ENCODE assay signal across 6 cellular contexts in genomic region chr16:67430504-67431076, GRCh38. TPM values are rescaled to one million over a fixed set of nuclear protein-coding genes. Genes with fewer than 3 reads are reported as not detected.
DNase-seq lines count a peak whose midpoint lies in the region; ATAC-seq and TF ChIP-seq lines count a peak whose summit lies in the region.

No MANE protein-coding gene starts in this region.

- intact Hi-C loops in MCF 10A (cut with micrococcal nuclease) = no loop called here

- no peaks in the 10 kb centered on the region for H3K9me3 Mint-ChIP-seq in MCF 10A (ENCODE audit: unreplicated experiment)
- H3K9me3 Mint-ChIP-seq in neural crest cell = no peaks in the 10 kb centered on the region

- POLR2A ChIA-PET in MCF 10A (lab: Yijun Ruan, JAX) = interaction anchor here (0.7 to 2.1 kb wide), 2 partner anchors 11 to 14 kb away, joined by 5 to 13 read pairs; partner anchors contain the start of gene ZDHHC1

- CTCF ChIA-PET in MCF 10A (lab: Yijun Ruan, JAX) = interaction anchor here (0.6 to 1.1 kb wide), 4 partner anchors 14 to 170 kb away, joined by 3 to 4 read pairs (median 3); partner anchors contain the start of gene ZDHHC1

- H3K27me3 Mint-ChIP-seq in MCF 10A (ENCODE audit: insufficient read depth, unreplicated experiment) = no peaks in the 10 kb centered on the region
- H3K27me3 Mint-ChIP-seq in neural crest cell (ENCODE audit: low read depth) = peaks cover 61% of the 10 kb centered on the region

- no peak for ATAC-seq in HG02759 (IDR thresholded peaks at IDR 0.05; ENCODE audit: unreplicated experiment)

- no peak overlapping the region for H3K27ac Mint-ChIP-seq in MCF 10A (ENCODE audit: low read depth, unreplicated experiment)
- H3K27ac Mint-ChIP-seq in neural crest cell (ENCODE audit: unreplicated experiment) = no peak overlapping the region

- DNase-seq in NCI-H345 (lab: John Stamatoyannopoulos, UW) (peak; percentile 32), NCI-H345 treated with DMSO at 0.1 percent for 48 hours (lab: John Stamatoyannopoulos, UW; ENCODE audit: unreplicated experiment) (no peak), MCF 10A (ENCODE audit: unreplicated experiment) (peak; percentile 23), neural crest cell (ENCODE audit: low read depth, low spot score) (no peak), AG20443 (ENCODE audit: low spot score) (no peak)

- H3K4me1 Mint-ChIP-seq in MCF 10A (ENCODE audit: insufficient read depth, unreplicated experiment) = peaks cover 14% of the 10 kb centered on the region
- peaks cover 18% of the 10 kb centered on the region for H3K4me1 Mint-ChIP-seq in neural crest cell

- TF ChIP-seq CTCF in MCF 10A (IDR thresholded peaks at IDR 0.05; ENCODE audit: unreplicated experiment) (no peak), neural crest cell (conservative IDR thresholded peaks at IDR 0.05) (no peak)

- no TSS peak for BruUV-seq in MCF 10A (replicated peaks; lab: Mats Ljungman, UMichigan)

- no peaks in the 10 kb centered on the region for H3K36me3 Mint-ChIP-seq in MCF 10A (ENCODE audit: insufficient read depth, unreplicated experiment)
- H3K36me3 Mint-ChIP-seq in neural crest cell (ENCODE audit: low read depth) = no peaks in the 10 kb centered on the region

- H3K4me3 Mint-ChIP-seq in MCF 10A (ENCODE audit: unreplicated experiment) (peak overlapping the region; percentile 71), neural crest cell (peak overlapping the region; percentile 80)

RNA-seq across cellular contexts. Expression of gene HSD11B2, which starts 0.3 kb away (rescaled TPM):
- total RNA-seq in MCF 10A (2022) (0.42 and 0.86 TPM in 2 replicates), neural crest cell (3.8 and 4.7 TPM in 2 replicates)

RNA-seq across cellular contexts. Expression of gene ZDHHC1, which starts 14.3 kb away (rescaled TPM):
- total RNA-seq in MCF 10A (2022) (5.9 and 7.6 TPM in 2 replicates), neural crest cell (9.5 and 10.2 TPM in 2 replicates)

RNA-seq across cellular contexts. Expression of gene TPPP3, which starts 37.3 kb away (rescaled TPM):
- total RNA-seq in MCF 10A (2022) (not detected in 2 replicates), neural crest cell (3.4 and 4.7 TPM in 2 replicates)

RNA-seq across cellular contexts. Expression of gene ATP6V0D1, which starts 50.4 kb away (rescaled TPM):
- 50.5 and 50.7 TPM in 2 replicates for total RNA-seq in MCF 10A (2022)
- total RNA-seq in neural crest cell = 54.7 and 55.4 TPM in 2 replicates

RNA-seq across cellular contexts. Expression of gene AGRP, which starts 52.8 kb away (rescaled TPM):
- total RNA-seq in MCF 10A (2022) = not detected in 2 replicates
- not detected in 2 replicates for total RNA-seq in neural crest cell

Comparison
In these comparisons a context has a peak if more than half of its experiments do, and no peak if none do; other contexts are left out.
1. DNase-seq: peak in NCI-H345 (single experiment) and MCF 10A (single experiment); none in NCI-H345 treated with DMSO at 0.1 percent for 48 hours (single experiment), neural crest cell (single experiment) and AG20443 (single experiment).